14 cellular contexts compared by ENCODE assay signal in the genomic region with DNA sequence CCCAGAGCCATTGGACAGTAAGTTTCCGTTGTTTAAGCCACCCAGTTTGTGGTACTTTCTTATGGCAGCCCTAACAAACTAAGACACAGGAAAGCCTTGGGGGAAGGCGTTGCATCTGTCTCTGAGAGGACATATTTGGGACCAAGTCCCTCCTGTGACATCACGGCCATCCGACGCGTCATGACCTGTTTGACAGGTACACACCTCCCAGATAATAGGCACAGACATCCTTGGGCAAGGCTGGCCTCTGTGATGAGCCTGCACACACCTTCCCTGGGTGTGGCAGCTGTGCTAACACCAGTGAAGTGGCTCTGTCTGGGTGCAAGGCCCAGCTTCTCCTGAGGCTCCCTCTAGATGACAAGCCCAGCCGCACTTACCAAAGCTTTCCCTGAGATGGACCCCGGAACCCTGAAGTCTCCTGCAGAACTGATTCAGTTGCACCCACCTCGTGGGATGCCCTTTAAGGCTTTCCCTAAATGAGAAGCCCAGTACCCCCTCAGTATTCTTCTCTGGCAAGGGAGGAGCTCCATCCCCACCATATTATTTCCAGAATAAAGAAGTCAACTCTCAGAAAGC.
A peak's percentile ranks its signal among the peaks of the same experiment; 100 is the strongest.
DNase-seq lines count a peak whose midpoint lies in the region; ATAC-seq and TF ChIP-seq lines count a peak whose summit lies in the region.
"Had no signal": no experiment of that assay in that cellular context is flagged by ENCODE, and none has a peak within 500 bp of the region (broad histone marks: within the 10 kb centered on the region; RNA-seq: fewer than 3 reads in every experiment).

No MANE protein-coding gene starts in this region.

- peaks cover 7% of the 10 kb centered on the region for H3K27me3 Mint-ChIP-seq in osteocyte (ENCODE audit: unreplicated experiment)
- H3K27me3 Mint-ChIP-seq in activated CD8-positive, alpha-beta T cell treated with anti-CD3 and anti-CD28 coated beads, Interleukin-2, amount 10 ng/mL, durations not matched to agents 7 days and 5 days (ENCODE audit: low read depth) = peaks cover 11% of the 10 kb centered on the region

- H3K9me3 Mint-ChIP-seq in osteocyte (ENCODE audit: unreplicated experiment) = no peaks in the 10 kb centered on the region
- H3K9me3 Mint-ChIP-seq in activated CD8-positive, alpha-beta T cell treated with anti-CD3 and anti-CD28 coated beads, Interleukin-2, amount 10 ng/mL, durations not matched to agents 7 days and 5 days (ENCODE audit: insufficient read depth) = no peaks in the 10 kb centered on the region
- H3K9me3 Mint-ChIP-seq: CD8-positive, alpha-beta T cell had no signal

- no peak overlapping the region for H3K4me3 Mint-ChIP-seq in osteocyte (ENCODE audit: unreplicated experiment)
- H3K4me3 Mint-ChIP-seq in activated CD8-positive, alpha-beta T cell treated with anti-CD3 and anti-CD28 coated beads, Interleukin-2, amount 10 ng/mL, durations not matched to agents 7 days and 5 days = no peak overlapping the region
- H3K4me3 Mint-ChIP-seq: B cell; CD8-positive, alpha-beta T cell had no signal

- TF ChIP-seq CTCF in coronary artery (IDR thresholded peaks at IDR 0.05) (no peak), esophagus muscularis mucosa (IDR thresholded peaks at IDR 0.05) (no peak), osteocyte (IDR thresholded peaks at IDR 0.05) (no peak)

- H3K4me3 ChIP-seq in coronary artery = no peak overlapping the region
- H3K4me3 ChIP-seq in esophagus muscularis mucosa = no peak overlapping the region
- H3K4me3 ChIP-seq: BLaER1 treated with 17β-estradiol and CSF1 and Interleukin-3, amounts not matched to agents 10 nM and 100 nM; GM23248; HAP-1 had no signal

- H3K27ac ChIP-seq in coronary artery (no peak overlapping the region), esophagus muscularis mucosa (replicated peaks in 1 of 4) (no peak overlapping the region)
- H3K27ac ChIP-seq: BLaER1 treated with 17β-estradiol and CSF1 and Interleukin-3, amounts not matched to agents 10 nM and 100 nM; GM23248 had no signal

- CTCF ChIA-PET in activated CD8-positive, alpha-beta T cell treated with anti-CD3 and anti-CD28 coated beads, Interleukin-2, amount 10 ng/mL, durations not matched to agents 7 days and 5 days (lab: Charles Lee) = interaction anchor here (1.6 kb wide), 1 partner anchor 24 kb away, joined by 8 read pairs; no protein-coding TSS in a partner anchor

- H3K27me3 ChIP-seq in esophagus muscularis mucosa = peaks cover 0 to 8% (median 2%) of the 10 kb centered on the region in 4 donors
- H3K27me3 ChIP-seq: BLaER1 treated with 17β-estradiol and CSF1 and Interleukin-3, amounts not matched to agents 10 nM and 100 nM had no signal

- intact Hi-C loops in esophagus muscularis mucosa (cut with DNase I) = no loop called here

- peaks cover 0 to 8% (median 4%) of the 10 kb centered on the region in 4 donors for H3K4me1 ChIP-seq in esophagus muscularis mucosa
- H3K4me1 ChIP-seq: HAP-1 had no signal

- no peaks in the 10 kb centered on the region for H3K36me3 ChIP-seq in esophagus muscularis mucosa
- H3K36me3 ChIP-seq: BLaER1 treated with 17β-estradiol and CSF1 and Interleukin-3, amounts not matched to agents 10 nM and 100 nM; HAP-1 had no signal

- TF ChIP-seq EP300 in esophagus muscularis mucosa (IDR thresholded peaks at IDR 0.05) = no peak

- no peak for ATAC-seq in activated CD8-positive, alpha-beta T cell treated with anti-CD3 and anti-CD28 coated beads, Interleukin-2, amount 10 ng/mL, durations not matched to agents 7 days and 5 days
- ATAC-seq: CD8-positive, alpha-beta T cell had no signal

- no peaks in the 10 kb centered on the region for H3K9me3 ChIP-seq in esophagus muscularis mucosa
- H3K9me3 ChIP-seq: BLaER1 treated with 17β-estradiol and CSF1 and Interleukin-3, amounts not matched to agents 10 nM and 100 nM; HAP-1 had no signal

- no peaks in the 10 kb centered on the region for H3K36me3 Mint-ChIP-seq in osteocyte (ENCODE audit: unreplicated experiment)
- H3K36me3 Mint-ChIP-seq in activated CD8-positive, alpha-beta T cell treated with anti-CD3 and anti-CD28 coated beads, Interleukin-2, amount 10 ng/mL, durations not matched to agents 7 days and 5 days (ENCODE audit: low read depth) = no peaks in the 10 kb centered on the region
- H3K36me3 Mint-ChIP-seq: CD8-positive, alpha-beta T cell had no signal

- no peak overlapping the region for H3K27ac Mint-ChIP-seq in osteocyte (ENCODE audit: unreplicated experiment)
- no peak overlapping the region for H3K27ac Mint-ChIP-seq in activated CD8-positive, alpha-beta T cell treated with anti-CD3 and anti-CD28 coated beads, Interleukin-2, amount 10 ng/mL, durations not matched to agents 7 days and 5 days
- H3K27ac Mint-ChIP-seq: B cell; CD8-positive, alpha-beta T cell had no signal

- DNase-seq in NCI-H510A treated with DMSO at 0.1 percent for 48 hours (lab: John Stamatoyannopoulos, UW) (peak; percentile 13), NCI-H510A (lab: John Stamatoyannopoulos, UW) (no peak), coronary artery (ENCODE audit: low spot score) (peak; percentile 35), esophagus muscularis mucosa (ENCODE audit: extremely low spot score) (peak; percentile 91), osteocyte (ENCODE audit: extremely low spot score, unreplicated experiment) (peak; percentile 78), erythroblast (lab: John Stamatoyannopoulos, UW) (no peak)
- DNase-seq in activated CD8-positive, alpha-beta T cell treated with anti-CD3 and anti-CD28 coated beads, Interleukin-2, amount 10 ng/mL, durations not matched to agents 7 days and 5 days = no peak
- DNase-seq: 8988T, Calu3, GM23248 had no signal

- no peaks in the 10 kb centered on the region for H3K4me1 Mint-ChIP-seq in osteocyte (ENCODE audit: unreplicated experiment)
- no peaks in the 10 kb centered on the region for H3K4me1 Mint-ChIP-seq in activated CD8-positive, alpha-beta T cell treated with anti-CD3 and anti-CD28 coated beads, Interleukin-2, amount 10 ng/mL, durations not matched to agents 7 days and 5 days (ENCODE audit: low read depth)
- H3K4me1 Mint-ChIP-seq: B cell had no signal

- 86% methylated on average over 9 of the region's 9 CpGs for WGBS in esophagus muscularis mucosa

- POLR2A ChIA-PET in activated CD8-positive, alpha-beta T cell treated with anti-CD3 and anti-CD28 coated beads, Interleukin-2, amount 10 ng/mL, durations not matched to agents 7 days and 5 days (lab: Charles Lee) = no interaction called here

- TF ChIP-seq POLR2A in esophagus muscularis mucosa (IDR thresholded peaks at IDR 0.05; ENCODE audit: low read depth) (no peak), erythroblast (IDR thresholded peaks at IDR 0.05; ENCODE audit: low read length) (no peak)

Comparison
In these comparisons a context has a peak if more than half of its experiments do, and no peak if none do; other contexts are left out.
1. DNase-seq: peak in NCI-H510A treated with DMSO at 0.1 percent for 48 hours (single experiment), coronary artery (single experiment), esophagus muscularis mucosa (single experiment) and osteocyte (single experiment); none in NCI-H510A (single experiment), erythroblast (0 of 2) and activated CD8-positive, alpha-beta T cell treated with anti-CD3 and anti-CD28 coated beads, Interleukin-2, amount 10 ng/mL, durations not matched to agents 7 days and 5 days (single experiment).